Comparison of ENCODE assay signal across 23 cellular contexts in genomic region chr11:13784848-13785247, GRCh38.
"Had no signal": no experiment of that assay in that cellular context is flagged by ENCODE, and none has a peak within 500 bp of the region (broad histone marks: within the 10 kb centered on the region; RNA-seq: fewer than 3 reads in every experiment).

No MANE protein-coding gene starts in this region.

- H3K4me1 Mint-ChIP-seq: activated naive CD4-positive, alpha-beta T cell treated with anti-CD3 and anti-CD28 coated beads, Interleukin-2, amount 50 U/mL, for 24 hours; memory B cell had no signal

- H3K9me3 Mint-ChIP-seq: activated naive CD4-positive, alpha-beta T cell treated with anti-CD3 and anti-CD28 coated beads, Interleukin-2, amount 50 U/mL, for 24 hours; activated T-helper 1 cell treated with anti-CD3 and anti-CD28 coated beads, Interleukin-12 subunit alpha, Interleukin-12 subunit beta, Interleukin-2, Interleukin-4 antibody, amounts not matched to agents 30 ng/mL and 10 ng/mL and 1 ng/mL, durations not matched to agents 14 hours and 24 hours and 36 hours; memory B cell; nephron; stimulated activated naive CD8-positive, alpha-beta T cell treated with anti-CD3 and anti-CD28 coated beads, Interleukin-15, Interleukin-2, amounts not matched to agents 100 ng/mL and 50 ng/mL, for 24 hours; T-helper 2 cell treated with Interferon-gamma antibody and Interleukin-4, amounts not matched to agents 5 μg/mL and 100 μg/mL, for 36 hours had no signal

- H3K27me3 ChIP-seq: adrenal gland, ascending aorta, brain microvascular endothelial cell, neutrophil, ovary, tibial artery, uterus had no signal

- ATAC-seq: activated CD8-positive, alpha-beta T cell treated with anti-CD3 and anti-CD28 coated beads, Interleukin-2, amount 10 ng/mL, durations not matched to agents 7 days and 5 days; gastroesophageal sphincter; left ventricle myocardium superior; right cardiac atrium had no signal

- H3K4me3 Mint-ChIP-seq: activated CD8-positive, alpha-beta T cell treated with anti-CD3 and anti-CD28 coated beads, Interleukin-2, amount 10 ng/mL, durations not matched to agents 7 days and 5 days; activated naive CD4-positive, alpha-beta T cell treated with anti-CD3 and anti-CD28 coated beads, Interleukin-2, amount 50 U/mL, for 24 hours; activated T-helper 1 cell treated with anti-CD3 and anti-CD28 coated beads, Interleukin-12 subunit alpha, Interleukin-12 subunit beta, Interleukin-2, Interleukin-4 antibody, amounts not matched to agents 30 ng/mL and 10 ng/mL and 1 ng/mL, durations not matched to agents 14 hours and 24 hours and 36 hours; memory B cell; nephron; stimulated activated naive CD8-positive, alpha-beta T cell treated with anti-CD3 and anti-CD28 coated beads, Interleukin-15, Interleukin-2, amounts not matched to agents 100 ng/mL and 50 ng/mL, for 24 hours; T-helper 2 cell treated with Interferon-gamma antibody and Interleukin-4, amounts not matched to agents 5 μg/mL and 100 μg/mL, for 36 hours had no signal

- H3K9me3 ChIP-seq: adrenal gland, ascending aorta, gastroesophageal sphincter, neutrophil, ovary, tibial artery, uterus had no signal

- H3K36me3 Mint-ChIP-seq: activated naive CD4-positive, alpha-beta T cell treated with anti-CD3 and anti-CD28 coated beads, Interleukin-2, amount 50 U/mL, for 24 hours; memory B cell had no signal

- H3K4me3 ChIP-seq: adrenal gland, ascending aorta, coronary artery, gastroesophageal sphincter, ovary, tibial artery, uterus had no signal

- DNase-seq: activated CD4-positive, alpha-beta T cell treated with anti-CD3 and anti-CD28 coated beads for 1 hour; activated CD4-positive, alpha-beta T cell treated with anti-CD3 and anti-CD28 coated beads, Interleukin-2, amount 50 U/mL, for 1 hour; activated CD8-positive, alpha-beta T cell treated with anti-CD3 and anti-CD28 coated beads, Interleukin-2, amount 10 ng/mL, durations not matched to agents 7 days and 5 days; activated gamma-delta T cell; adrenal gland; brain microvascular endothelial cell; central memory CD4-positive, alpha-beta T cell; left ventricle myocardium superior; ovary; stimulated activated CD4-positive, alpha-beta T cell treated with anti-CD3 and anti-CD28 coated beads, Interleukin-12 subunit alpha, Interleukin-12 subunit beta, amount 100 ng/mL, for 4 hours; tibial artery; uterus had no signal

- H3K36me3 ChIP-seq: adrenal gland, ascending aorta, brain microvascular endothelial cell, gastroesophageal sphincter, neutrophil, ovary, tibial artery, uterus had no signal

- H3K4me1 ChIP-seq: adrenal gland, ascending aorta, gastroesophageal sphincter, tibial artery, uterus had no signal

- H3K27me3 Mint-ChIP-seq: activated naive CD4-positive, alpha-beta T cell treated with anti-CD3 and anti-CD28 coated beads, Interleukin-2, amount 50 U/mL, for 24 hours; stimulated activated naive CD8-positive, alpha-beta T cell treated with anti-CD3 and anti-CD28 coated beads, Interleukin-15, Interleukin-2, amounts not matched to agents 100 ng/mL and 50 ng/mL, for 24 hours had no signal

- H3K27ac Mint-ChIP-seq: activated CD8-positive, alpha-beta T cell treated with anti-CD3 and anti-CD28 coated beads, Interleukin-2, amount 10 ng/mL, durations not matched to agents 7 days and 5 days; activated naive CD4-positive, alpha-beta T cell treated with anti-CD3 and anti-CD28 coated beads, Interleukin-2, amount 50 U/mL, for 24 hours; activated T-helper 1 cell treated with anti-CD3 and anti-CD28 coated beads, Interleukin-12 subunit alpha, Interleukin-12 subunit beta, Interleukin-2, Interleukin-4 antibody, amounts not matched to agents 30 ng/mL and 10 ng/mL and 1 ng/mL, durations not matched to agents 14 hours and 24 hours and 36 hours; memory B cell; nephron; stimulated activated naive CD8-positive, alpha-beta T cell treated with anti-CD3 and anti-CD28 coated beads, Interleukin-15, Interleukin-2, amounts not matched to agents 100 ng/mL and 50 ng/mL, for 24 hours; T-helper 2 cell treated with Interferon-gamma antibody and Interleukin-4, amounts not matched to agents 5 μg/mL and 100 μg/mL, for 36 hours had no signal

- H3K27ac ChIP-seq: adrenal gland, ascending aorta, brain microvascular endothelial cell, coronary artery, gastroesophageal sphincter, neutrophil, ovary, tibial artery, uterus had no signal
